In the genomic region with DNA sequence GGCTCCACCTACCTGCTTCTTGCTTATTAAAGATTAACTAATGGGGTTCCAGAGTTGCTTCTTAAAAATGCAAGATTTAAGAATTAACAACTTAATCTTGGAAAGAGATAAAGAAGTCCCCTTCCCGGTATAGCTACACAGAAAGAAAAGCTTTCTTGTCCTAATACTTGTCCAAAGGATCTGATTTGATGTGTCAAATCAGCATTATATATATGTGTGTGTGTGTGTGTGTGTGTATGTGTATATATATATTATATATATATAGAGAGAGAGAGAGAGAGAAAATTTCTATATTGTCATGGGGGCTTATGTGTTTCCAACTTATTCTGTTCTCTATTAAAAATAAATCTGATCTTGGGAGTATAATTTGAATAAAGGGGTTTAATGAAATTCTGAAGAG, we compare ENCODE assay signal across 8 cellular contexts. TPM values are rescaled to one million over a fixed set of nuclear protein-coding genes. Genes with fewer than 3 reads are reported as not detected.
DNase-seq lines count a peak whose midpoint lies in the region; ATAC-seq and TF ChIP-seq lines count a peak whose summit lies in the region.

No MANE protein-coding gene starts in this region.

- TF ChIP-seq CTCF in SK-N-SH (IDR thresholded peaks at IDR 0.05) (no peak), kidney epithelial cell (IDR thresholded peaks at IDR 0.05; ENCODE audit: insufficient read depth, low read length, poor library complexity, severe bottlenecking) (no peak), suprapubic skin (IDR thresholded peaks at IDR 0.05) (no peak)

- peaks cover 7% of the 10 kb centered on the region for H3K36me3 Mint-ChIP-seq in activated naive CD8-positive, alpha-beta T cell treated with anti-CD3 and anti-CD28 coated beads for 36 hours

- in situ Hi-C loops in KBM-7 (cut with MboI; ENCODE audit: low pct_unique_long_range_greater_than_20kb, low sequenced_read_pairs): loop anchor here (25.0 kb wide), 1 partner anchor 196 kb away; no protein-coding TSS in a partner anchor

- no peaks in the 10 kb centered on the region for H3K36me3 ChIP-seq in SK-N-SH (replicated peaks in 1 of 2; ENCODE audit: control insufficient read depth in 1 of 2, insufficient read depth in 2 of 2, low read length in 1 of 2)
- H3K36me3 ChIP-seq in kidney epithelial cell (ENCODE audit: control insufficient read depth, insufficient read depth, low read length): no peaks in the 10 kb centered on the region
- no peaks in the 10 kb centered on the region for H3K36me3 ChIP-seq in suprapubic skin

- no peaks in the 10 kb centered on the region for H3K9me3 Mint-ChIP-seq in activated naive CD8-positive, alpha-beta T cell treated with anti-CD3 and anti-CD28 coated beads for 36 hours

- DNase-seq in SK-N-SH: no peak
- DNase-seq in activated naive CD8-positive, alpha-beta T cell treated with anti-CD3 and anti-CD28 coated beads for 36 hours: no peak
- no peak for DNase-seq in kidney epithelial cell (ENCODE audit: low read depth)
- DNase-seq in suprapubic skin (ENCODE audit: low spot score in 2 of 2): no peak
- no peak for DNase-seq in stimulated activated naive CD4-positive, alpha-beta T cell (lab: John Stamatoyannopoulos, UW)
- DNase-seq in KBM-7: no peak

- CTCF ChIA-PET in SK-N-SH (lab: Yijun Ruan, JAX): interaction anchor here (0.7 to 2.2 kb wide), 5 partner anchors 8 to 469 kb away, joined by 3 to 21 read pairs (median 6); no protein-coding TSS in a partner anchor

- TF ChIP-seq EP300 in SK-N-SH (IDR thresholded peaks at IDR 0.05; ENCODE audit: borderline replicate concordance in 1 of 2, low read depth in 1 of 2, low read length in 1 of 2) (no peak), suprapubic skin (IDR thresholded peaks at IDR 0.05) (no peak)

- 0% methylated on average over 1 of the region's 1 CpG for WGBS in SK-N-SH (ENCODE audit: low lambda C conversion rate)
- WGBS in suprapubic skin: 7% methylated on average over 1 of the region's 1 CpG

- TF ChIP-seq RAD21 in SK-N-SH (IDR thresholded peaks at IDR 0.05; ENCODE audit: low read length): no peak

- H3K4me3 ChIP-seq in SK-N-SH (ENCODE audit: low read depth in 2 of 2, low read length in 1 of 2): peak overlapping the region; percentile 69 to 78
- peak overlapping the region; percentile 46 for H3K4me3 ChIP-seq in kidney epithelial cell (ENCODE audit: low read depth, low read length)
- peak overlapping the region; percentile 64 for H3K4me3 ChIP-seq in suprapubic skin

- H3K4me3 Mint-ChIP-seq in activated naive CD8-positive, alpha-beta T cell treated with anti-CD3 and anti-CD28 coated beads for 36 hours: peak overlapping the region; percentile 97

- H3K27ac ChIP-seq in SK-N-SH (ENCODE audit: low read depth in 2 of 2, low read length in 1 of 2): peak overlapping the region; percentile 64 to 90
- H3K27ac ChIP-seq in suprapubic skin: peak overlapping the region; percentile 78

- peak overlapping the region; percentile 78 for H3K4me2 ChIP-seq in SK-N-SH

- TF ChIP-seq POLR2A in suprapubic skin (IDR thresholded peaks at IDR 0.05) (no peak), GM18505 (IDR thresholded peaks at IDR 0.05; ENCODE audit: borderline replicate concordance, extremely low read depth, insufficient read depth, insufficient read length) (no peak)

- peaks cover 46% of the 10 kb centered on the region for H3K4me1 Mint-ChIP-seq in activated naive CD8-positive, alpha-beta T cell treated with anti-CD3 and anti-CD28 coated beads for 36 hours

- peak overlapping the region; percentile 75 for H3K9ac ChIP-seq in SK-N-SH

- H3K27ac Mint-ChIP-seq in activated naive CD8-positive, alpha-beta T cell treated with anti-CD3 and anti-CD28 coated beads for 36 hours: peak overlapping the region; percentile 95

- peaks cover 15% of the 10 kb centered on the region for H3K27me3 Mint-ChIP-seq in activated naive CD8-positive, alpha-beta T cell treated with anti-CD3 and anti-CD28 coated beads for 36 hours

- H3K79me2 ChIP-seq in SK-N-SH (ENCODE audit: insufficient read depth): peaks cover 2% of the 10 kb centered on the region

- H3K4me1 ChIP-seq in SK-N-SH (ENCODE audit: control insufficient read depth in 1 of 2, insufficient read depth in 2 of 2, low read depth in 1 of 2, low read length in 1 of 2) (peaks cover 11 to 14% of the 10 kb centered on the region in 2 experiments), suprapubic skin (peaks cover 36% of the 10 kb centered on the region)

- peak overlapping the region; percentile 88 for H2AFZ ChIP-seq in SK-N-SH (ENCODE audit: low read depth)

- H3K27me3 ChIP-seq in SK-N-SH (ENCODE audit: insufficient read depth) (no peaks in the 10 kb centered on the region), kidney epithelial cell (ENCODE audit: control insufficient read depth, insufficient read depth, low read length) (no peaks in the 10 kb centered on the region), suprapubic skin (no peaks in the 10 kb centered on the region)

- POLR2A ChIA-PET in SK-N-SH (lab: Yijun Ruan, JAX): interaction anchor here (1.0 to 1.2 kb wide), 2 partner anchors 17 to 248 kb away, joined by 3 to 4 read pairs; a partner anchor contains a TSS

- no peak for ATAC-seq in SK-N-SH treated with all-trans-retinoic acid at 6 μM for 48 hours
- no peak for ATAC-seq in GM18505 (IDR thresholded peaks at IDR 0.05; ENCODE audit: unreplicated experiment)

- no peaks in the 10 kb centered on the region for H4K20me1 ChIP-seq in SK-N-SH (ENCODE audit: insufficient read depth)

- H3K9me2 ChIP-seq in SK-N-SH: no peaks in the 10 kb centered on the region

- peaks cover 40% of the 10 kb centered on the region for H3F3A ChIP-seq in SK-N-SH (replicated peaks; ENCODE audit: insufficient read depth)

- H3K9me3 ChIP-seq in SK-N-SH: no peaks in the 10 kb centered on the region
- H3K9me3 ChIP-seq in suprapubic skin: no peaks in the 10 kb centered on the region

TF ChIP-seq in SK-N-SH, 30 proteins besides CTCF, POLR2A, EP300 and RAD21 (continues in another document):
- TF ChIP-seq, protein P1, sequence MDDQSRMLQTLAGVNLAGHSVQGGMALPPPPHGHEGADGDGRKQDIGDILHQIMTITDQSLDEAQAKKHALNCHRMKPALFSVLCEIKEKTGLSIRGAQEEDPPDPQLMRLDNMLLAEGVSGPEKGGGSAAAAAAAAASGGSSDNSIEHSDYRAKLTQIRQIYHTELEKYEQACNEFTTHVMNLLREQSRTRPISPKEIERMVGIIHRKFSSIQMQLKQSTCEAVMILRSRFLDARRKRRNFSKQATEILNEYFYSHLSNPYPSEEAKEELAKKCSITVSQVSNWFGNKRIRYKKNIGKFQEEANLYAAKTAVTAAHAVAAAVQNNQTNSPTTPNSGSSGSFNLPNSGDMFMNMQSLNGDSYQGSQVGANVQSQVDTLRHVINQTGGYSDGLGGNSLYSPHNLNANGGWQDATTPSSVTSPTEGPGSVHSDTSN (IDR thresholded peaks at IDR 0.05): no peak
- no peak for TF ChIP-seq TEAD4 (IDR thresholded peaks at IDR 0.05; ENCODE audit: borderline replicate concordance, insufficient read depth)
- TF ChIP-seq FOSL2 (IDR thresholded peaks at IDR 0.05; ENCODE audit: borderline replicate concordance, low read depth): no peak
- TF ChIP-seq TAF1 (IDR thresholded peaks at IDR 0.05; ENCODE audit: borderline replicate concordance, low read depth, low read length): no peak
- TF ChIP-seq CHD2 (IDR thresholded peaks at IDR 0.05; ENCODE audit: low read length, partially characterized antibody): no peak
- TF ChIP-seq EZH2phosphoT487 (IDR thresholded peaks at IDR 0.05; ENCODE audit: borderline replicate concordance, low read depth): no peak
- no peak for TF ChIP-seq RXRA (IDR thresholded peaks at IDR 0.05; ENCODE audit: borderline replicate concordance, low read depth)

TF ChIP-seq in SK-N-SH treated with all-trans-retinoic acid at 6 μM for 48 hours, 23 proteins besides CTCF, POLR2A, EP300 and RAD21 (continues in another document):
- TF ChIP-seq ZNF565 (CRISPR knock-in tag; conservative IDR thresholded peaks at IDR 0.05; ENCODE audit: low read depth) (no peak), ZC3H10 (CRISPR knock-in tag; IDR thresholded peaks at IDR 0.05) (no peak), SNAI2 (CRISPR knock-in tag; IDR thresholded peaks at IDR 0.05) (no peak), ZNF8 (CRISPR knock-in tag; IDR thresholded peaks at IDR 0.05) (no peak), TCF4 (CRISPR knock-in tag; IDR thresholded peaks at IDR 0.05; ENCODE audit: borderline replicate concordance) (no peak), ARNTL (CRISPR knock-in tag; IDR thresholded peaks at IDR 0.05; ENCODE audit: borderline replicate concordance, low read depth) (no peak)
- TF ChIP-seq, protein P2, sequence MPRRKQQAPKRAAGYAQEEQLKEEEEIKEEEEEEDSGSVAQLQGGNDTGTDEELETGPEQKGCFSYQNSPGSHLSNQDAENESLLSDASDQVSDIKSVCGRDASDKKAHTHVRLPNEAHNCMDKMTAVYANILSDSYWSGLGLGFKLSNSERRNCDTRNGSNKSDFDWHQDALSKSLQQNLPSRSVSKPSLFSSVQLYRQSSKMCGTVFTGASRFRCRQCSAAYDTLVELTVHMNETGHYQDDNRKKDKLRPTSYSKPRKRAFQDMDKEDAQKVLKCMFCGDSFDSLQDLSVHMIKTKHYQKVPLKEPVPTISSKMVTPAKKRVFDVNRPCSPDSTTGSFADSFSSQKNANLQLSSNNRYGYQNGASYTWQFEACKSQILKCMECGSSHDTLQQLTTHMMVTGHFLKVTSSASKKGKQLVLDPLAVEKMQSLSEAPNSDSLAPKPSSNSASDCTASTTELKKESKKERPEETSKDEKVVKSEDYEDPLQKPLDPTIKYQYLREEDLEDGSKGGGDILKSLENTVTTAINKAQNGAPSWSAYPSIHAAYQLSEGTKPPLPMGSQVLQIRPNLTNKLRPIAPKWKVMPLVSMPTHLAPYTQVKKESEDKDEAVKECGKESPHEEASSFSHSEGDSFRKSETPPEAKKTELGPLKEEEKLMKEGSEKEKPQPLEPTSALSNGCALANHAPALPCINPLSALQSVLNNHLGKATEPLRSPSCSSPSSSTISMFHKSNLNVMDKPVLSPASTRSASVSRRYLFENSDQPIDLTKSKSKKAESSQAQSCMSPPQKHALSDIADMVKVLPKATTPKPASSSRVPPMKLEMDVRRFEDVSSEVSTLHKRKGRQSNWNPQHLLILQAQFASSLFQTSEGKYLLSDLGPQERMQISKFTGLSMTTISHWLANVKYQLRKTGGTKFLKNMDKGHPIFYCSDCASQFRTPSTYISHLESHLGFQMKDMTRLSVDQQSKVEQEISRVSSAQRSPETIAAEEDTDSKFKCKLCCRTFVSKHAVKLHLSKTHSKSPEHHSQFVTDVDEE (CRISPR knock-in tag; IDR thresholded peaks at IDR 0.05): no peak

RNA-seq across cellular contexts. Expression of a gene that starts 4.6 kb away (rescaled TPM):
- 76.3 and 79.7 TPM in 2 replicates for polyA plus RNA-seq in SK-N-SH (2012; rRNA removed)
- polyA plus RNA-seq in SK-N-SH (2012; cell fraction: cytosol; rRNA removed): 98.3 and 103 TPM in 2 replicates
- polyA plus RNA-seq in SK-N-SH (2012; cell fraction: nucleus; rRNA removed): 27.6 and 48.3 TPM in 2 replicates
- total RNA-seq in activated naive CD8-positive, alpha-beta T cell treated with anti-CD3 and anti-CD28 coated beads for 36 hours: 10 to 100 TPM; 89.2 to 90.1 TPM
- total RNA-seq in kidney epithelial cell (78.1 and 88.5 TPM in 2 replicates), suprapubic skin (10 to 100 TPM; 25.2 to 48.5 (median 34.5) TPM)

RNA-seq across cellular contexts. Expression of a gene that starts 33.4 kb away (rescaled TPM):
- not detected in 2 replicates for polyA plus RNA-seq in SK-N-SH (2012; rRNA removed)
- polyA plus RNA-seq in SK-N-SH (2012; cell fraction: cytosol; rRNA removed): 0.01 TPM in 1 of 2 replicates, not detected in the other
- not detected in 2 replicates for polyA plus RNA-seq in SK-N-SH (2012; cell fraction: nucleus; rRNA removed)
- under 1 TPM; 0.14 to 0.16 TPM for total RNA-seq in activated naive CD8-positive, alpha-beta T cell treated with anti-CD3 and anti-CD28 coated beads for 36 hours
- not detected in 2 replicates for total RNA-seq in kidney epithelial cell
- not detected for total RNA-seq in suprapubic skin
